Comparison of ENCODE assay signal across 13 cellular contexts in the genomic region with DNA sequence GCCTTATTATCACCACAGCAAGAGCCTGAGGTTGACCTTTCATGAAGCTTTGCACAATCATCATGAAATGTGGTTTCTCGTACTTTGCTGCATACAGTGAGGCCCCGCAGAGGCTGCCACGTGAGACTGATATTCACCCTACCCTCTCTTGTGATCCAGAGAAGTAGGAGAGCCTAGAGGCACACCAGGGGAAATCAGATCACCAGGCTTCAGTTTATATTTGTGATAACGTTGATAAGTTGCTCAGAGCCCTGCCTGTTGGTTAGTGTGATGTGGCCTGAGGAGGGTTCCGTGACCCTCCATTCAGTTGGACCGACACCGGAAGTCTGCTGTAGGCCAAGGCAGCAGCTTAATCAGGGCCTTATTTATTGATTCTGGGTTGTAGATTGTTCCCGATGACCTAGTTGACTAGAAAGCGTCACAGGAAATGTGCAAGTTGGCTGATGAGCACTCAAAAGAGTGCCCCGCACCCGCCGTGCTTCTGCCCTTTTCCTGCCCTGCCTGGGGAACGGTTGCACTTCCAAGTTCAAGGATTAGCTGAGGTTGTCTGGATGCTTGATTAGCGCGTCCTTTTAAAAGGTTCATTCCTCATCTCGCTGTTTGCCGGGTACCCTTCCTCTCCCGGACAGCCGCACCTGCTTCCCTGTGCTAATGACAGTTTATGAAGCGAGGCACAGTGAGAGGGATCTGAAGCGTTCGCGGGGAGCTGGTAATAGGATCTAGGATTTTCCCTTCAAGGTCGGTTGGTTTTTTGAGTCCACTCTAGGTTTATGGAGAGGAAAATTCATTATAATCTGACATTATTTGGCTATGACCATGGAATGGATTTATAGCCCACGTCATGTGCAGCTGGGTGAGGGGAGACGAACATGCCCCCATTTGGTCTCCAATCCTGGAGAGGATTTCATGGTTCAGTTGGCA.
DNase-seq lines count a peak whose midpoint lies in the region; ATAC-seq, FAIRE-seq and TF ChIP-seq lines count a peak whose summit lies in the region.
"Had no signal": no experiment of that assay in that cellular context is flagged by ENCODE, and none has a peak within 500 bp of the region (broad histone marks: within the 10 kb centered on the region; RNA-seq: fewer than 3 reads in every experiment).

No MANE protein-coding gene starts in this region.

- CTCF ChIA-PET in K562 (lab: Yijun Ruan, JAX; ENCODE audit: low intra/inter-chr PET ratio): no interaction called here

- intact Hi-C loops in K562 (cut with micrococcal nuclease): no loop called here

- no peak for ATAC-seq in activated T-cell treated with anti-CD3 and anti-CD28 coated beads, Interleukin-2, amount 50 U/mL, for 4 hours
- ATAC-seq in K562: peak; percentile 54; the same call in 2 of the 3 replicates
- peak; percentile 84 for ATAC-seq in stimulated activated naive CD8-positive, alpha-beta T cell treated with anti-CD3 and anti-CD28 coated beads, Interleukin-15, Interleukin-2, amounts not matched to agents 100 U/mL and 50 U/mL, for 24 hours
- ATAC-seq: GM23338 had no signal

- H3K9me3 Mint-ChIP-seq in activated T-cell treated with anti-CD3 and anti-CD28 coated beads, Interleukin-2, amount 50 U/mL, for 4 hours: no peaks in the 10 kb centered on the region
- H3K9me3 Mint-ChIP-seq: GM23338, mesothelial cell of epicardium had no signal

- peaks cover 9 to 51% of the 10 kb centered on the region in 2 experiments; a peak in 4 of 5 replicates for H3K27me3 ChIP-seq in K562 (ENCODE audit: control insufficient read depth in 2 of 2, insufficient read depth in 2 of 2, low read length in 2 of 2)
- H3K27me3 ChIP-seq: hepatocyte had no signal

- DNase-seq in activated T-cell treated with anti-CD3 and anti-CD28 coated beads, Interleukin-2, amount 50 U/mL, for 1 hour: peak; percentile 10
- no peak for DNase-seq in activated T-cell treated with anti-CD3 and anti-CD28 coated beads, Interleukin-2, amount 50 U/mL, for 4 hours
- DNase-seq in NCI-H345 (lab: John Stamatoyannopoulos, UW): peak; percentile 92
- DNase-seq in K562 (ENCODE audit: extremely low read depth in 1 of 4, low spot score in 3 of 4): no peak
- no peak for DNase-seq in stimulated activated naive CD8-positive, alpha-beta T cell treated with anti-CD3 and anti-CD28 coated beads, Interleukin-15, Interleukin-2, amounts not matched to agents 100 U/mL and 50 U/mL, for 24 hours
- DNase-seq in OCI-M2 (lab: John Stamatoyannopoulos, UW; ENCODE audit: unreplicated experiment): no peak
- no peak for DNase-seq in HPDE6-E6E7 (ENCODE audit: extremely low spot score)
- no peak for DNase-seq in activated naive CD4-positive, alpha-beta T cell treated with anti-CD3 and anti-CD28 coated beads, Interleukin-2, amount 50 U/mL, for 16 hours
- DNase-seq: RPMI8226 had no signal

- no peak overlapping the region for H3K4me3 ChIP-seq in K562
- H3K4me3 ChIP-seq: GM23338, hepatocyte had no signal

- POLR2A ChIA-PET in K562 (lab: Yijun Ruan, JAX): interaction anchor here (0.6 to 0.7 kb wide), 2 partner anchors 129 to 149 kb away, joined by 3 to 4 read pairs; no protein-coding TSS in a partner anchor

- H3K9ac ChIP-seq in K562 (ENCODE audit: insufficient read depth in 1 of 2, low read depth in 2 of 2, low read length in 2 of 2): no peak overlapping the region

- peaks cover 0 to 12% of the 10 kb centered on the region in 2 experiments; a peak in 3 of 5 replicates for H3K4me1 ChIP-seq in K562 (replicated peaks in 1 of 2; ENCODE audit: control insufficient read depth in 2 of 2, insufficient read depth in 2 of 2, low read length in 2 of 2)

- H3K36me3 Mint-ChIP-seq in activated T-cell treated with anti-CD3 and anti-CD28 coated beads, Interleukin-2, amount 50 U/mL, for 4 hours (ENCODE audit: insufficient read depth): no peaks in the 10 kb centered on the region
- H3K36me3 Mint-ChIP-seq: mesothelial cell of epicardium had no signal

- no TSS peak for BruUV-seq in K562 (replicated peaks; lab: Mats Ljungman, UMichigan)

- no peak for TF ChIP-seq POLR2A in K562 (conservative IDR thresholded peaks at IDR 0.05)

- H3K79me2 ChIP-seq in K562 (ENCODE audit: control insufficient read depth, insufficient read depth, low read length): no peaks in the 10 kb centered on the region
- H3K79me2 ChIP-seq: hepatocyte had no signal

- H3K36me3 ChIP-seq in K562 (ENCODE audit: control insufficient read depth, insufficient read depth, low read length): no peaks in the 10 kb centered on the region

- TF ChIP-seq RAD21 in K562 (CRISPR knock-in tag; conservative IDR thresholded peaks at IDR 0.05 in 1 of 2, IDR thresholded peaks at IDR 0.05 in 1 of 2): no peak

- H3K9me3 ChIP-seq in K562 (replicated peaks; ENCODE audit: control insufficient read depth, insufficient read depth, low read depth, low read length): no peaks in the 10 kb centered on the region

- no peak overlapping the region for H3K27ac ChIP-seq in K562 (ENCODE audit: extremely low read depth, low read depth, low read length)
- H3K27ac ChIP-seq: hepatocyte had no signal

- TF ChIP-seq CTCF in K562 (IDR thresholded peaks at IDR 0.05 in 2 of 3, conservative IDR thresholded peaks at IDR 0.05 in 1 of 3; ENCODE audit: insufficient read depth in 2 of 3, low read depth in 1 of 3, low read length in 3 of 3): no peak

- H3K4me2 ChIP-seq in K562 (ENCODE audit: insufficient read depth, low read length): no peak overlapping the region
- H3K4me2 ChIP-seq: GM23338, hepatocyte had no signal

- no peak overlapping the region for H2AFZ ChIP-seq in K562 (ENCODE audit: low read depth, low read length)
- H2AFZ ChIP-seq: GM23338, hepatocyte had no signal

- no peaks in the 10 kb centered on the region; the same call in 1 of the 2 replicates for H4K20me1 ChIP-seq in K562 (replicated peaks; ENCODE audit: control insufficient read depth, insufficient read depth, low read length)

- in situ Hi-C loops in K562 (cut with MboI): no loop called here

- no peaks in the 10 kb centered on the region for H3K27me3 Mint-ChIP-seq in activated T-cell treated with anti-CD3 and anti-CD28 coated beads, Interleukin-2, amount 50 U/mL, for 4 hours (ENCODE audit: low read depth)

- H3K4me3 Mint-ChIP-seq in activated T-cell treated with anti-CD3 and anti-CD28 coated beads, Interleukin-2, amount 50 U/mL, for 4 hours: no peak overlapping the region
- H3K4me3 Mint-ChIP-seq: GM23338, mesothelial cell of epicardium had no signal

- no peaks in the 10 kb centered on the region for H3K4me1 Mint-ChIP-seq in activated T-cell treated with anti-CD3 and anti-CD28 coated beads, Interleukin-2, amount 50 U/mL, for 4 hours (ENCODE audit: low read depth)

- TF ChIP-seq EP300 in K562 (IDR thresholded peaks at IDR 0.05; ENCODE audit: low read length): no peak

- no peak for FAIRE-seq in K562 (lab: Jason Lieb, UNC)
- FAIRE-seq: G401.6 had no signal

- H3K9me1 ChIP-seq in K562 (ENCODE audit: control insufficient read depth, insufficient read depth, low read length): no peaks in the 10 kb centered on the region

- WGBS in K562 (ENCODE audit: insufficient coverage, low coverage, missing lambda C conversion rate): 27% methylated on average over 26 of the region's 26 CpGs

TF ChIP-seq in K562, 482 proteins besides CTCF, POLR2A, EP300 and RAD21 (continues in another document):
- peak; percentile 85 for TF ChIP-seq NFE2 (IDR thresholded peaks at IDR 0.05; ENCODE audit: low read depth)
- peak; percentile 63 for TF ChIP-seq MAFG (tag; conservative IDR thresholded peaks at IDR 0.05)
- peak; percentile 60 for TF ChIP-seq GABPA (tag; conservative IDR thresholded peaks at IDR 0.05; ENCODE audit: low read depth)
- peak; percentile 95 for TF ChIP-seq ZNF589 (CRISPR knock-in tag; IDR thresholded peaks at IDR 0.05; ENCODE audit: low read depth)

Comparison
In these comparisons a context has a peak if more than half of its experiments do, and no peak if none do; other contexts are left out.
1. DNase-seq: peak in activated T-cell treated with anti-CD3 and anti-CD28 coated beads, Interleukin-2, amount 50 U/mL, for 1 hour (single experiment) and NCI-H345 (single experiment); none in activated T-cell treated with anti-CD3 and anti-CD28 coated beads, Interleukin-2, amount 50 U/mL, for 4 hours (single experiment), K562 (0 of 4), stimulated activated naive CD8-positive, alpha-beta T cell treated with anti-CD3 and anti-CD28 coated beads, Interleukin-15, Interleukin-2, amounts not matched to agents 100 U/mL and 50 U/mL, for 24 hours (single experiment), OCI-M2 (single experiment), HPDE6-E6E7 (single experiment) and activated naive CD4-positive, alpha-beta T cell treated with anti-CD3 and anti-CD28 coated beads, Interleukin-2, amount 50 U/mL, for 16 hours (single experiment).
2. ATAC-seq: peak in K562 (single experiment) and stimulated activated naive CD8-positive, alpha-beta T cell treated with anti-CD3 and anti-CD28 coated beads, Interleukin-15, Interleukin-2, amounts not matched to agents 100 U/mL and 50 U/mL, for 24 hours (single experiment); none in activated T-cell treated with anti-CD3 and anti-CD28 coated beads, Interleukin-2, amount 50 U/mL, for 4 hours (0 of 2).